In genomic region chr10:3100093-3100792, GRCh38 we compare ENCODE assay signal across 18 cellular contexts. TPM values are rescaled to one million over a fixed set of nuclear protein-coding genes. Genes with fewer than 3 reads are reported as not detected.
DNase-seq lines count a peak whose midpoint lies in the region; ATAC-seq and TF ChIP-seq lines count a peak whose summit lies in the region.
"Had no signal": no experiment of that assay in that cellular context is flagged by ENCODE, and none has a peak within 500 bp of the region (broad histone marks: within the 10 kb centered on the region; RNA-seq: fewer than 3 reads in every experiment).

No MANE protein-coding gene starts in this region.

- DNase-seq in mammary epithelial cell (no peak), breast epithelium (ENCODE audit: low spot score in 2 of 2) (no peak), RWPE2 (ENCODE audit: low spot score) (no peak), endothelial cell (ENCODE audit: low spot score) (no peak), posterior vena cava (ENCODE audit: low spot score) (peak; percentile 54), glutamatergic neuron (no peak), body of pancreas (no peak)
- DNase-seq: 8988T, Calu3, MG63, NCI-H1092 treated with DMSO at 0.1 percent for 48 hours, NCI-H1694 treated with DMSO at 0.1 percent for 48 hours, NCI-H446 treated with DMSO at 0.1 percent for 48 hours, NCI-H748 treated with DMSO at 0.1 percent for 48 hours, PC-3, Right ventricle myocardium superior had no signal

- dilution Hi-C loops in mammary epithelial cell (cut with HindIII; ENCODE audit: low sequenced_read_pairs): no loop called here

- H3K9me3 ChIP-seq in mammary epithelial cell (replicated peaks; ENCODE audit: insufficient read depth, low read length): no peaks in the 10 kb centered on the region
- H3K9me3 ChIP-seq in breast epithelium: no peaks in the 10 kb centered on the region
- H3K9me3 ChIP-seq in RWPE2 (ENCODE audit: severe bottlenecking): no peaks in the 10 kb centered on the region
- no peaks in the 10 kb centered on the region for H3K9me3 ChIP-seq in body of pancreas
- H3K9me3 ChIP-seq: MG63 had no signal

- no peaks in the 10 kb centered on the region for H4K20me1 ChIP-seq in mammary epithelial cell (ENCODE audit: insufficient read depth, low read length)

- in situ Hi-C loops in mammary epithelial cell (cut with MboI; ENCODE audit: low sequenced_read_pairs in 2 of 2): no loop called here

- H3K4me1 ChIP-seq in mammary epithelial cell (ENCODE audit: insufficient read depth, low read length) (peaks cover 33% of the 10 kb centered on the region), breast epithelium (peaks cover 0 to 8% of the 10 kb centered on the region in 2 donors), RWPE2 (ENCODE audit: insufficient read depth, poor library complexity, severe bottlenecking) (peaks cover 41% of the 10 kb centered on the region), body of pancreas (peaks cover 15% of the 10 kb centered on the region)

- no peak overlapping the region for H3K4me3 ChIP-seq in mammary epithelial cell (replicated peaks in 1 of 3; ENCODE audit: insufficient read depth in 1 of 3, low read depth in 2 of 3, low read length in 3 of 3)
- no peak overlapping the region for H3K4me3 ChIP-seq in breast epithelium
- no peak overlapping the region for H3K4me3 ChIP-seq in RWPE2 (ENCODE audit: severe bottlenecking)
- no peak overlapping the region for H3K4me3 ChIP-seq in body of pancreas
- H3K4me3 ChIP-seq: MG63 had no signal

- H3K36me3 Mint-ChIP-seq in endothelial cell (ENCODE audit: low read depth, unreplicated experiment): peaks cover 24% of the 10 kb centered on the region
- H3K36me3 Mint-ChIP-seq in glutamatergic neuron (ENCODE audit: unreplicated experiment): peaks cover 9% of the 10 kb centered on the region

- ATAC-seq in RWPE2 (ENCODE audit: low read depth): no peak
- ATAC-seq in body of pancreas: no peak
- no peak for ATAC-seq in GM21390 (IDR thresholded peaks at IDR 0.05; ENCODE audit: unreplicated experiment)
- ATAC-seq: PC-3 had no signal

- H3K9ac ChIP-seq in mammary epithelial cell (ENCODE audit: insufficient read depth, low read length): no peak overlapping the region

- peaks cover 9% of the 10 kb centered on the region for H3K4me1 Mint-ChIP-seq in endothelial cell (ENCODE audit: unreplicated experiment)
- peaks cover 2% of the 10 kb centered on the region for H3K4me1 Mint-ChIP-seq in glutamatergic neuron (ENCODE audit: low read depth, unreplicated experiment)

- H3K79me2 ChIP-seq in mammary epithelial cell (ENCODE audit: insufficient read depth, low read length): peaks cover 83% of the 10 kb centered on the region

- no peak overlapping the region for H3K4me2 ChIP-seq in mammary epithelial cell (ENCODE audit: insufficient read depth, low read depth, low read length)

- peaks cover 2% of the 10 kb centered on the region for H3K27me3 Mint-ChIP-seq in endothelial cell (ENCODE audit: unreplicated experiment)
- peaks cover 1% of the 10 kb centered on the region for H3K27me3 Mint-ChIP-seq in glutamatergic neuron (ENCODE audit: unreplicated experiment)

- no peak overlapping the region for H2AFZ ChIP-seq in mammary epithelial cell (ENCODE audit: low read depth, low read length)

- H3K27ac Mint-ChIP-seq in endothelial cell (ENCODE audit: unreplicated experiment) (no peak overlapping the region), glutamatergic neuron (ENCODE audit: unreplicated experiment) (no peak overlapping the region)

- no peak for TF ChIP-seq CTCF in mammary epithelial cell (conservative IDR thresholded peaks at IDR 0.05 in 1 of 2, IDR thresholded peaks at IDR 0.05 in 1 of 2; ENCODE audit: extremely low read depth in 1 of 2, insufficient read depth in 1 of 2, low read depth in 1 of 2, low read length in 2 of 2)
- TF ChIP-seq CTCF in breast epithelium (IDR thresholded peaks at IDR 0.05): no peak
- TF ChIP-seq CTCF in RWPE2 (IDR thresholded peaks at IDR 0.05; ENCODE audit: poor library complexity, severe bottlenecking): no peak
- no peak for TF ChIP-seq CTCF in endothelial cell (IDR thresholded peaks at IDR 0.05; ENCODE audit: unreplicated experiment)
- TF ChIP-seq CTCF in glutamatergic neuron (IDR thresholded peaks at IDR 0.05; ENCODE audit: partially characterized antibody, unreplicated experiment): no peak
- no peak for TF ChIP-seq CTCF in body of pancreas (IDR thresholded peaks at IDR 0.05)

- TF ChIP-seq POLR2A in breast epithelium (IDR thresholded peaks at IDR 0.05) (no peak), body of pancreas (IDR thresholded peaks at IDR 0.05) (no peak)

- H3K27me3 ChIP-seq in mammary epithelial cell (ENCODE audit: insufficient read depth, low read length) (no peaks in the 10 kb centered on the region), breast epithelium (no peaks in the 10 kb centered on the region), RWPE2 (ENCODE audit: insufficient read depth, poor library complexity, severe bottlenecking) (no peaks in the 10 kb centered on the region), body of pancreas (no peaks in the 10 kb centered on the region)
- H3K27me3 ChIP-seq: MG63 had no signal

- TSS peak; percentile 13 for BruUV-seq in mammary epithelial cell (replicated peaks; lab: Mats Ljungman, UMichigan)

- no peaks in the 10 kb centered on the region for H3K9me3 Mint-ChIP-seq in endothelial cell (ENCODE audit: unreplicated experiment)
- no peaks in the 10 kb centered on the region for H3K9me3 Mint-ChIP-seq in glutamatergic neuron (ENCODE audit: unreplicated experiment)
- H3K9me3 Mint-ChIP-seq: CD14-positive monocyte had no signal

- CTCF ChIA-PET in mammary epithelial cell (lab: Charles Lee; ENCODE audit: low non-redundant PET): no interaction called here

- intact Hi-C loops in mammary epithelial cell (cut with micrococcal nuclease) (no loop called here), breast epithelium (cut with DNase I; ENCODE audit: low total_unique reads) (no loop called here), posterior vena cava (cut with DNase I) (no loop called here), body of pancreas (cut with DNase I) (no loop called here)

- WGBS in mammary epithelial cell (ENCODE audit: low coverage, missing lambda C conversion rate): 95% methylated on average over 16 of the region's 19 CpGs
- WGBS in body of pancreas, 2 donors: 82 to 86% methylated on average over 19 of the region's 19 CpGs

- peaks cover 41% of the 10 kb centered on the region for H3K36me3 ChIP-seq in mammary epithelial cell (ENCODE audit: insufficient read depth, low read length)
- H3K36me3 ChIP-seq in breast epithelium: no peaks in the 10 kb centered on the region
- peaks cover 82% of the 10 kb centered on the region for H3K36me3 ChIP-seq in RWPE2 (ENCODE audit: low read depth)
- H3K36me3 ChIP-seq in body of pancreas (replicated peaks in 1 of 2; ENCODE audit: insufficient read depth in 1 of 2, low read depth in 2 of 2): no peaks in the 10 kb centered on the region

- H3K4me3 Mint-ChIP-seq in endothelial cell (ENCODE audit: unreplicated experiment) (peak overlapping the region; percentile 31), glutamatergic neuron (ENCODE audit: unreplicated experiment) (no peak overlapping the region)

- H3K27ac ChIP-seq in mammary epithelial cell (ENCODE audit: insufficient read depth, low read depth, low read length): no peak overlapping the region
- no peak overlapping the region for H3K27ac ChIP-seq in breast epithelium
- H3K27ac ChIP-seq in RWPE2 (ENCODE audit: poor library complexity, severe bottlenecking): peak overlapping the region; percentile 99
- H3K27ac ChIP-seq in body of pancreas: no peak overlapping the region

RNA-seq across cellular contexts. Expression of gene PFKP, which starts 32.9 kb away (rescaled TPM):
- total RNA-seq in mammary epithelial cell: 100 to 1,000 TPM; 142 to 272 TPM
- polyA plus RNA-seq in mammary epithelial cell: 201 TPM
- 208 TPM for polyA minus RNA-seq in mammary epithelial cell
- 10 to 100 TPM; 16.0 to 37.0 (median 32.9) TPM for total RNA-seq in breast epithelium
- total RNA-seq in endothelial cell (ENCODE audit: unreplicated experiment): 52.3 TPM
- total RNA-seq in posterior vena cava: 100 to 1,000 TPM; 109 to 216 TPM
- total RNA-seq in glutamatergic neuron (ENCODE audit: unreplicated experiment): 24.2 TPM
- total RNA-seq in body of pancreas: 10 to 100 TPM; 17.4 to 39.6 TPM
